Comparison of ENCODE assay signal across 8 cellular contexts in the genomic region with DNA sequence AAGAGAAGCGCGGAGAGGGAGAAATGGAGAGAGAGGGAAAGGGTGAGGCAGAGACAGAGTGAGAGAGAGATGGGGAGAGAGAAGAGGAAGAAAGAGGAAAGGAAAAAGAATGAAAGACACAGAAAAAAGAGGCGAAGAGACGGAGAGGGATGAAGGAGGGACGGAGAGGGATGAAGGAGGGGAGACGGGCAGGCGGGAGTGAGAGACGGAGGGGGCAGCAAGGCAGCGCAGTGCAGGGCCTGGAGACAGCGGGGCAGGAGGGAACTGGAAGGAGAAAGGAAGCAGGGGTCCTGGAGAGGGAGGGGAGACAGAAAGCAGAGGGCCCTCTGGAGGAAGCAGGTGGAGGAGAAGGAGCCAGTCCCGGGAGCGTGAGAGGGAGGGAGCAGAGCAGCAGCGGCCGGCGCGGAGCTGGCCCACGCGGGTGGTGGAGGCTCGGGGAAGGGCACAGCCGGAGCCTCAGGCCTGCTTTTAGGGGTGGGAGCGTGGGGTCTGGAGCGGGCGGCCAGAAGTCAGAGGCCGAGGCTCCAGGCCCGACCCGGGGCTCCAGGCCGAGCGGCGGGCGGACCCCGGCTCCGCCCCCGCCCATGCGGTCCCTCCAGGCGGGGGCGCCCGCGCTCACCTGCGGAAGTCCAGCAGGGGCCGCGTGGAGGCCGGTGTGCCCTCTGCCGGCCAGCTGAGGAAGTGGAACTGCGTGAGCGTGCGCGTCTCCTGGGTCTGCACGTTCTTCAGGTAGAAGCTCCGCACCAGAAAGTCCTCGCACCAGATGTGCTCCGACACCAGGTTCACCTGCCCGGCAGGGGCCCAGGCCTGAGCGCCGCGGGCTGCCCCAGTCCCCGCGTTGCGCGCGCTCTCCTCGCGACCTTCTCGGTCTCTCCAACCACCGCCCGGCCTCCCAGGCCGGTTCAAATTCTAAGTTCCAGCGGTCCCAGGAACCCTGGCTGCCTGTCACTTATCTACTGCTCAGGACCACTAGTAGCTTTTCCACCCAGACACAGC. TPM values are rescaled to one million over a fixed set of nuclear protein-coding genes. Genes with fewer than 3 reads are reported as not detected.
A peak's percentile ranks its signal among the peaks of the same experiment; 100 is the strongest.
DNase-seq lines count a peak whose midpoint lies in the region; ATAC-seq and TF ChIP-seq lines count a peak whose summit lies in the region.

No MANE protein-coding gene starts in this region.

- no peaks in the 10 kb centered on the region for H3K36me3 ChIP-seq in OCI-LY3 (replicated peaks; ENCODE audit: low read depth, low read length)

- no peak overlapping the region for H3K27ac ChIP-seq in OCI-LY3 (ENCODE audit: low read length)

- H3K4me1 Mint-ChIP-seq in activated T-cell treated with anti-CD3 and anti-CD28 coated beads, Interleukin-2, amount 50 U/mL, for 24 hours (ENCODE audit: low read depth) = peaks cover 29% of the 10 kb centered on the region
- H3K4me1 Mint-ChIP-seq in naive thymus-derived CD8-positive, alpha-beta T cell = peaks cover 13 to 44% (median 37%) of the 10 kb centered on the region in 4 donors
- H3K4me1 Mint-ChIP-seq in stimulated activated naive B cell treated with anti-CD40 and anti-IgM and Interleukin-4, amounts not matched to agents 10 μg/mL and 1 μg/mL and 100 μg/mL, for 72 hours = peaks cover 14 to 17% of the 10 kb centered on the region in 2 donors

- ATAC-seq in GM19452 (IDR thresholded peaks at IDR 0.05; ENCODE audit: unreplicated experiment) = peak; percentile 85
- peak; percentile 89 for ATAC-seq in HG03571 (IDR thresholded peaks at IDR 0.05; ENCODE audit: unreplicated experiment)
- peak; percentile 89 to 92 for ATAC-seq in naive thymus-derived CD8-positive, alpha-beta T cell
- peak; percentile 85 to 89 for ATAC-seq in stimulated activated naive B cell treated with anti-CD40 and anti-IgM and Interleukin-4, amounts not matched to agents 10 μg/mL and 1 μg/mL and 100 μg/mL, for 72 hours (replicated peaks)

- H3K9ac ChIP-seq in OCI-LY3 (ENCODE audit: low read length) = peak overlapping the region; percentile 74

- DNase-seq in COLO829 (ENCODE audit: low spot score) (peak; percentile 82), fibroblast of gingiva (ENCODE audit: low read depth) (peak; percentile 63)
- DNase-seq in activated T-cell treated with anti-CD3 and anti-CD28 coated beads, Interleukin-2, amount 50 U/mL, for 24 hours = peak; percentile 93
- peak; percentile 79 to 92 (median 90) for DNase-seq in naive thymus-derived CD8-positive, alpha-beta T cell
- DNase-seq in stimulated activated naive B cell treated with anti-CD40 and anti-IgM and Interleukin-4, amounts not matched to agents 10 μg/mL and 1 μg/mL and 100 μg/mL, for 72 hours = peak; percentile 87

- no peaks in the 10 kb centered on the region for H3K36me3 Mint-ChIP-seq in activated T-cell treated with anti-CD3 and anti-CD28 coated beads, Interleukin-2, amount 50 U/mL, for 24 hours (ENCODE audit: low read depth)
- H3K36me3 Mint-ChIP-seq in naive thymus-derived CD8-positive, alpha-beta T cell = no peaks in the 10 kb centered on the region
- H3K36me3 Mint-ChIP-seq in stimulated activated naive B cell treated with anti-CD40 and anti-IgM and Interleukin-4, amounts not matched to agents 10 μg/mL and 1 μg/mL and 100 μg/mL, for 72 hours = no peaks in the 10 kb centered on the region

- H3K79me2 ChIP-seq in OCI-LY3 (ENCODE audit: low read length) = no peaks in the 10 kb centered on the region

- peaks cover 9% of the 10 kb centered on the region; the same call in 1 of the 2 replicates for H3K27me3 ChIP-seq in OCI-LY3 (ENCODE audit: low read depth, low read length)

- peaks cover 5% of the 10 kb centered on the region for H3K27me3 Mint-ChIP-seq in activated T-cell treated with anti-CD3 and anti-CD28 coated beads, Interleukin-2, amount 50 U/mL, for 24 hours
- peaks cover 0 to 3% (median 0%) of the 10 kb centered on the region in 5 donors for H3K27me3 Mint-ChIP-seq in naive thymus-derived CD8-positive, alpha-beta T cell
- H3K27me3 Mint-ChIP-seq in stimulated activated naive B cell treated with anti-CD40 and anti-IgM and Interleukin-4, amounts not matched to agents 10 μg/mL and 1 μg/mL and 100 μg/mL, for 72 hours = peaks cover 5 to 8% of the 10 kb centered on the region in 2 donors

- POLR2A ChIA-PET in naive thymus-derived CD8-positive, alpha-beta T cell (lab: Charles Lee) = interaction anchor here (0.6 to 7.6 kb wide), 19 partner anchors 8 to 584 kb away, joined by 3 to 79 read pairs (median 5); a partner anchor contains a TSS

- H3K4me1 ChIP-seq in OCI-LY3 (ENCODE audit: low read length) = peaks cover 10% of the 10 kb centered on the region

- peak overlapping the region; percentile 63 for H3K4me3 Mint-ChIP-seq in activated T-cell treated with anti-CD3 and anti-CD28 coated beads, Interleukin-2, amount 50 U/mL, for 24 hours
- peak overlapping the region; percentile 62 to 82 (median 76) for H3K4me3 Mint-ChIP-seq in naive thymus-derived CD8-positive, alpha-beta T cell
- H3K4me3 Mint-ChIP-seq in stimulated activated naive B cell treated with anti-CD40 and anti-IgM and Interleukin-4, amounts not matched to agents 10 μg/mL and 1 μg/mL and 100 μg/mL, for 72 hours = peak overlapping the region; percentile 82 to 87

- H3K27ac Mint-ChIP-seq in activated T-cell treated with anti-CD3 and anti-CD28 coated beads, Interleukin-2, amount 50 U/mL, for 24 hours = peak overlapping the region; percentile 77
- peak overlapping the region in 9 of 10 donors; percentile 32 to 93 (median 81) for H3K27ac Mint-ChIP-seq in naive thymus-derived CD8-positive, alpha-beta T cell
- H3K27ac Mint-ChIP-seq in stimulated activated naive B cell treated with anti-CD40 and anti-IgM and Interleukin-4, amounts not matched to agents 10 μg/mL and 1 μg/mL and 100 μg/mL, for 72 hours = peak overlapping the region; percentile 88

- peak overlapping the region; percentile 92 for H3K4me2 ChIP-seq in OCI-LY3 (ENCODE audit: low read length)

- peak overlapping the region; percentile 98 for H2AFZ ChIP-seq in OCI-LY3 (ENCODE audit: low read depth, low read length)

- H4K20me1 ChIP-seq in OCI-LY3 (ENCODE audit: insufficient read depth, low read length) = no peaks in the 10 kb centered on the region

- TF ChIP-seq CTCF in OCI-LY3 (IDR thresholded peaks at IDR 0.05; ENCODE audit: low read depth, low read length) = peak; percentile 82

- no peaks in the 10 kb centered on the region for H3K9me3 ChIP-seq in OCI-LY3 (ENCODE audit: insufficient read depth, low read length)

- H3K9me3 Mint-ChIP-seq in activated T-cell treated with anti-CD3 and anti-CD28 coated beads, Interleukin-2, amount 50 U/mL, for 24 hours = no peaks in the 10 kb centered on the region
- no peaks in the 10 kb centered on the region for H3K9me3 Mint-ChIP-seq in naive thymus-derived CD8-positive, alpha-beta T cell
- no peaks in the 10 kb centered on the region for H3K9me3 Mint-ChIP-seq in stimulated activated naive B cell treated with anti-CD40 and anti-IgM and Interleukin-4, amounts not matched to agents 10 μg/mL and 1 μg/mL and 100 μg/mL, for 72 hours

- H3K4me3 ChIP-seq in OCI-LY3 (ENCODE audit: low read length) = peak overlapping the region; percentile 88

RNA-seq across cellular contexts. Expression of a gene that starts 14.5 kb away (rescaled TPM):
- not detected for total RNA-seq in naive thymus-derived CD8-positive, alpha-beta T cell
- polyA plus RNA-seq in naive thymus-derived CD8-positive, alpha-beta T cell = under 1 TPM in 2 of 3 donors, not detected in 1; 0.27 to 0.31 TPM

RNA-seq across cellular contexts. Expression of a gene that starts 15.5 kb away (rescaled TPM):
- total RNA-seq in naive thymus-derived CD8-positive, alpha-beta T cell = 100 to 1,000 TPM; 102 to 105 TPM
- 1 to 10 TPM; 5.0 to 6.6 (median 5.9) TPM for polyA plus RNA-seq in naive thymus-derived CD8-positive, alpha-beta T cell

RNA-seq across cellular contexts. Expression of a gene that starts 37.9 kb away (rescaled TPM):
- not detected for total RNA-seq in naive thymus-derived CD8-positive, alpha-beta T cell
- not detected for polyA plus RNA-seq in naive thymus-derived CD8-positive, alpha-beta T cell

RNA-seq across cellular contexts. Expression of a gene that starts 40.9 kb away (rescaled TPM):
- 100 to 1,000 TPM; 143 to 144 TPM for total RNA-seq in naive thymus-derived CD8-positive, alpha-beta T cell
- 100 to 1,000 TPM; 107 to 275 (median 122) TPM for polyA plus RNA-seq in naive thymus-derived CD8-positive, alpha-beta T cell

RNA-seq across cellular contexts. Expression of a gene that starts 41.6 kb away (rescaled TPM):
- not detected for total RNA-seq in naive thymus-derived CD8-positive, alpha-beta T cell
- polyA plus RNA-seq in naive thymus-derived CD8-positive, alpha-beta T cell = not detected
